1 cellular context compared by ENCODE assay signal in genomic region chr3:12477256-12477655, GRCh38.
TF ChIP-seq lines count a peak whose summit lies in the region.

No MANE protein-coding gene starts in this region.

TF ChIP-seq in GM23338, 12 proteins besides CTCF, POLR2A, EP300 and RAD21 (continued from another document):
- TF ChIP-seq ZNF462 (CRISPR knock-in tag; IDR thresholded peaks at IDR 0.05) (no peak), ETS1 (IDR thresholded peaks at IDR 0.05) (no peak), POLR2AphosphoS5 (IDR thresholded peaks at IDR 0.05; ENCODE audit: low read depth) (no peak), ZNF114 (CRISPR knock-in tag; IDR thresholded peaks at IDR 0.05) (no peak), EZH2 (IDR thresholded peaks at IDR 0.05; ENCODE audit: low read depth, unreplicated experiment) (no peak), ZNF331 (CRISPR knock-in tag; IDR thresholded peaks at IDR 0.05; ENCODE audit: low read depth) (no peak), NANOG (IDR thresholded peaks at IDR 0.05; ENCODE audit: borderline replicate concordance) (no peak), JUNB (IDR thresholded peaks at IDR 0.05; ENCODE audit: unreplicated experiment) (no peak), STAT1 (IDR thresholded peaks at IDR 0.05; ENCODE audit: unreplicated experiment) (no peak)
